In the genomic region with DNA sequence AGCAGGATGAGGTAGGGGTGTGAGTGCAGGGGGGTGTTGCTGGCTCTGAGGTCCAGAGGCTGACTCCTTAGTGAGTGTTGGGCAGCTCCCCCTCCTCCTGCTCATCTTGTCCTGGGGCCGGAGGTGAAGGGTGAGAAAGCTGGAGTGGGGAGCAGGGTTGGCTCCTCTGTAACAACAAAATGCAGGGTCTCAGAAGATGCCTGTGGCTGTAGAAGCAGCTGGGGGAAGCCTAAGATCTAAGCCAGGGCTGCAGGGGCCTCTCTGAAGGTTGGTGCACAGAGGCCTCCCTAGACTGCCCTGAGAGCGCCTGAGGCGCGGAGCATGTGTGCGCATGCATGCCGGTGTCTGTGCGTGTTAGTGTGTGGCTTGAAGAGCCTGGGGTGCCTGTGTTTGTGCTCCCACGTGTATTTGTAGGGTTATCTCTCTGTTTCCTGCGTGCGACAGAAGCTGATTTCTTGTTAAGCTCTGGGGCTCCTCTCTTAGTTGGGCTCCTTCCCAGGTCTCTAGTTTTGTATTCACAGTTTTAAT, we compare ENCODE assay signal across 1 cellular context.
A peak's percentile ranks its signal among the peaks of the same experiment; 100 is the strongest.
TF ChIP-seq lines count a peak whose summit lies in the region.

No MANE protein-coding gene starts in this region.

TF ChIP-seq in HepG2, 621 proteins besides CTCF, POLR2A, EP300 and RAD21:
- TF ChIP-seq JDP2 (CRISPR knock-in tag; IDR thresholded peaks at IDR 0.05; ENCODE audit: borderline replicate concordance) (no peak), ZBTB33 (CRISPR knock-in tag; IDR thresholded peaks at IDR 0.05) (peak; percentile 63), ZBTB38 (CRISPR knock-in tag; IDR thresholded peaks at IDR 0.05) (peak; percentile 40; the same call in 1 of the 2 replicates), CENPT (CRISPR knock-in tag; IDR thresholded peaks at IDR 0.05; ENCODE audit: low read depth) (no peak)
- TF ChIP-seq, protein P1, sequence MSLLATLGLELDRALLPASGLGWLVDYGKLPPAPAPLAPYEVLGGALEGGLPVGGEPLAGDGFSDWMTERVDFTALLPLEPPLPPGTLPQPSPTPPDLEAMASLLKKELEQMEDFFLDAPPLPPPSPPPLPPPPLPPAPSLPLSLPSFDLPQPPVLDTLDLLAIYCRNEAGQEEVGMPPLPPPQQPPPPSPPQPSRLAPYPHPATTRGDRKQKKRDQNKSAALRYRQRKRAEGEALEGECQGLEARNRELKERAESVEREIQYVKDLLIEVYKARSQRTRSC (CRISPR knock-in tag; IDR thresholded peaks at IDR 0.05; ENCODE audit: low read depth) = 0 out of 2 replicates have a peak, but pooled peaks have one; percentile 39
- TF ChIP-seq, protein P2, sequence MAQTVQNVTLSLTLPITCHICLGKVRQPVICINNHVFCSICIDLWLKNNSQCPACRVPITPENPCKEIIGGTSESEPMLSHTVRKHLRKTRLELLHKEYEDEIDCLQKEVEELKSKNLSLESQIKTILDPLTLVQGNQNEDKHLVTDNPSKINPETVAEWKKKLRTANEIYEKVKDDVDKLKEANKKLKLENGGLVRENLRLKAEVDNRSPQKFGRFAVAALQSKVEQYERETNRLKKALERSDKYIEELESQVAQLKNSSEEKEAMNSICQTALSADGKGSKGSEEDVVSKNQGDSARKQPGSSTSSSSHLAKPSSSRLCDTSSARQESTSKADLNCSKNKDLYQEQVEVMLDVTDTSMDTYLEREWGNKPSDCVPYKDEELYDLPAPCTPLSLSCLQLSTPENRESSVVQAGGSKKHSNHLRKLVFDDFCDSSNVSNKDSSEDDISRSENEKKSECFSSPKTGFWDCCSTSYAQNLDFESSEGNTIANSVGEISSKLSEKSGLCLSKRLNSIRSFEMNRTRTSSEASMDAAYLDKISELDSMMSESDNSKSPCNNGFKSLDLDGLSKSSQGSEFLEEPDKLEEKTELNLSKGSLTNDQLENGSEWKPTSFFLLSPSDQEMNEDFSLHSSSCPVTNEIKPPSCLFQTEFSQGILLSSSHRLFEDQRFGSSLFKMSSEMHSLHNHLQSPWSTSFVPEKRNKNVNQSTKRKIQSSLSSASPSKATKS (CRISPR knock-in tag; IDR thresholded peaks at IDR 0.05) = no peak
